ENCODE assay signal across 1 cellular context in the genomic region with DNA sequence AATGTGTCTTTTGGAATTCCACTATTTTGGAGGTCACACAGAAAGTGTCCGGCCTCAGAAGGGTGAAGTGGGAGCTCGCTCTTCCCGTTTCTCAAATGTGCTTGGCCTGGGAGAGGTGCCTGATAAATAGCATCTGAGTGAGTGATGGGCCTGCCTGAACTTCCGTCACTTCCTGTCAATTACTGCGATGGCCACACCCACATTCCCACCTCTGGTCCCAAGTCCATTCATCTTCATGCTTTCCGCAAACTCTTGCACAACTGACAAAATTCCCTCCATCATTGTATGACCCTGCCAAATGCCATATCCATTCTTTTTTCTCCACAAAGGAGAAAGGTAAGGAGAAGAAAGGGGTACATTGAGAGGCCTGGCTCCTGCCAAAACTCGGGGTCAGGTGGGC.
TF ChIP-seq lines count a peak whose summit lies in the region.

No MANE protein-coding gene starts in this region.

TF ChIP-seq in HepG2, 621 proteins besides CTCF, POLR2A, EP300 and RAD21 (continued from another document):
- TF ChIP-seq, protein P1, sequence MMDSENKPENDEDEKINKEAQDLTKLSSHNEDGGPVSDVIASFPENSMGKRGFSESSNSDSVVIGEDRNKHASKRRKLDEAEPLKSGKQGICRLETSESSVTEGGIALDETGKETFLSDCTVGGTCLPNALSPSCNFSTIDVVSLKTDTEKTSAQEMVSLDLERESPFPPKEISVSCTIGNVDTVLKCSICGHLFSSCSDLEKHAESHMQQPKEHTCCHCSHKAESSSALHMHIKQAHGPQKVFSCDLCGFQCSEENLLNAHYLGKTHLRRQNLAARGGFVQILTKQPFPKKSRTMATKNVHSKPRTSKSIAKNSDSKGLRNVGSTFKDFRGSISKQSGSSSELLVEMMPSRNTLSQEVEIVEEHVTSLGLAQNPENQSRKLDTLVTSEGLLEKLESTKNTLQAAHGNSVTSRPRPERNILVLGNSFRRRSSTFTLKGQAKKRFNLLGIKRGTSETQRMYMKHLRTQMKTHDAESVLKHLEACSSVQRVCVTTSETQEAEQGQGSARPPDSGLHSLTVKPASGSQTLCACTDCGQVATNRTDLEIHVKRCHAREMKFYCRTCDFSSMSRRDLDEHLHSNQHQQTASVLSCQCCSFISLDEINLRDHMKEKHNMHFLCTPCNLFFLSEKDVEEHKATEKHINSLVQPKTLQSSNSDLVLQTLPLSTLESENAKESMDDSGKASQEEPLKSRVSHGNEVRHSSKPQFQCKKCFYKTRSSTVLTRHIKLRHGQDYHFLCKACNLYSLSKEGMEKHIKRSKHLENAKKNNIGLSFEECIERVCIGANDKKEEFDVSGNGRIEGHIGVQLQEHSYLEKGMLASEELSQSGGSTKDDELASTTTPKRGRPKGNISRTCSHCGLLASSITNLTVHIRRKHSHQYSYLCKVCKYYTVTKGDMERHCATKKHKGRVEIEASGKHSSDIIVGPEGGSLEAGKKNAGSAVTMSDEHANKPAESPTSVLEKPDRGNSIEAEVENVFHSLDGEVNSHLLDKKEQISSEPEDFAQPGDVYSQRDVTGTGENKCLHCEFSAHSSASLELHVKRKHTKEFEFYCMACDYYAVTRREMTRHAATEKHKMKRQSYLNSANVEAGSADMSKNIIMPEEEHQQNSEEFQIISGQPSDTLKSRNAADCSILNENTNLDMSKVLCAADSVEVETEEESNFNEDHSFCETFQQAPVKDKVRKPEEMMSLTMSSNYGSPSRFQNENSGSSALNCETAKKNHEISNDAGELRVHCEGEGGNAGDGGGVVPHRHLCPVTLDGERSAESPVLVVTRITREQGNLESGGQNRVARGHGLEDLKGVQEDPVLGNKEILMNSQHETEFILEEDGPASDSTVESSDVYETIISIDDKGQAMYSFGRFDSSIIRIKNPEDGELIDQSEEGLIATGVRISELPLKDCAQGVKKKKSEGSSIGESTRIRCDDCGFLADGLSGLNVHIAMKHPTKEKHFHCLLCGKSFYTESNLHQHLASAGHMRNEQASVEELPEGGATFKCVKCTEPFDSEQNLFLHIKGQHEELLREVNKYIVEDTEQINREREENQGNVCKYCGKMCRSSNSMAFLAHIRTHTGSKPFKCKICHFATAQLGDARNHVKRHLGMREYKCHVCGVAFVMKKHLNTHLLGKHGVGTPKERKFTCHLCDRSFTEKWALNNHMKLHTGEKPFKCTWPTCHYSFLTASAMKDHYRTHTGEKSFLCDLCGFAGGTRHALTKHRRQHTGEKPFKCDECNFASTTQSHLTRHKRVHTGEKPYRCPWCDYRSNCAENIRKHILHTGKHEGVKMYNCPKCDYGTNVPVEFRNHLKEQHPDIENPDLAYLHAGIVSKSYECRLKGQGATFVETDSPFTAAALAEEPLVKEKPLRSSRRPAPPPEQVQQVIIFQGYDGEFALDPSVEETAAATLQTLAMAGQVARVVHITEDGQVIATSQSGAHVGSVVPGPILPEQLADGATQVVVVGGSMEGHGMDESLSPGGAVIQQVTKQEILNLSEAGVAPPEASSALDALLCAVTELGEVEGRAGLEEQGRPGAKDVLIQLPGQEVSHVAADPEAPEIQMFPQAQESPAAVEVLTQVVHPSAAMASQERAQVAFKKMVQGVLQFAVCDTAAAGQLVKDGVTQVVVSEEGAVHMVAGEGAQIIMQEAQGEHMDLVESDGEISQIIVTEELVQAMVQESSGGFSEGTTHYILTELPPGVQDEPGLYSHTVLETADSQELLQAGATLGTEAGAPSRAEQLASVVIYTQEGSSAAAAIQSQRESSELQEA (CRISPR knock-in tag; IDR thresholded peaks at IDR 0.05; ENCODE audit: not compliant biosample characterization): no peak
- TF ChIP-seq NPAS2 (CRISPR knock-in tag; IDR thresholded peaks at IDR 0.05; ENCODE audit: borderline replicate concordance) (no peak), NR2F6 (IDR thresholded peaks at IDR 0.05) (no peak), NR2F6 (CRISPR knock-in tag; IDR thresholded peaks at IDR 0.05) (no peak), NFE2L1 (CRISPR knock-in tag; IDR thresholded peaks at IDR 0.05; ENCODE audit: borderline replicate concordance) (no peak), ISL2 (CRISPR knock-in tag; IDR thresholded peaks at IDR 0.05) (no peak), ZNF451 (CRISPR knock-in tag; IDR thresholded peaks at IDR 0.05) (no peak), ZSCAN30 (CRISPR knock-in tag; IDR thresholded peaks at IDR 0.05) (no peak), MIER2 (CRISPR knock-in tag; IDR thresholded peaks at IDR 0.05) (no peak), FOSL1 (CRISPR knock-in tag; IDR thresholded peaks at IDR 0.05; ENCODE audit: borderline replicate concordance) (no peak), HOXD1 (CRISPR knock-in tag; IDR thresholded peaks at IDR 0.05) (0 out of 2 replicates have a peak, but pooled peaks have one; percentile 43), NKX3-1 (CRISPR knock-in tag; IDR thresholded peaks at IDR 0.05) (no peak), NBN (conservative IDR thresholded peaks at IDR 0.05) (no peak)
